14 cellular contexts compared by ENCODE assay signal in the genomic region with DNA sequence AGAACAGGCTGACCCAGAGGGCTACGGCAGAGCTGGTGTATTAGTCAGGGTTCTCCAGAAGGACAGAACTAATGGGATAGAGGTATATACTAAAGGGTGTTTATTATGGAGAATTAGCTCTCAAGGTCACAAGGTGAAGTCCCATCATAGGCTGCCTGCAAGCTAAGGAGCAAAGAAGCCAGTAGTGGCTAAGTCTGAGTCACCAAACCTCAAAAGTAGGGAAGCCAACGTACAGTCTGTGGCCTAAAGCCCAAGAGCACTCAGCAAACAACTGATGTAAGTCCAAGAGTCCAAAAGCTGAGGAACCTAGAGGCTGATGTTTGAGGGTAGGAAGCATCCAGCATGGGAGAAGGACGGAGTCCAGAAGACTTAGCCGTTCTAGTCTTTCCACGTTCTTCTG.
DNase-seq lines count a peak whose midpoint lies in the region; ATAC-seq, FAIRE-seq and TF ChIP-seq lines count a peak whose summit lies in the region.
"Had no signal": no experiment of that assay in that cellular context is flagged by ENCODE, and none has a peak within 500 bp of the region (broad histone marks: within the 10 kb centered on the region; RNA-seq: fewer than 3 reads in every experiment).

No MANE protein-coding gene starts in this region.

- H3K4me1 ChIP-seq in K562 (replicated peaks in 1 of 2; ENCODE audit: control insufficient read depth in 2 of 2, insufficient read depth in 2 of 2, low read length in 2 of 2) = peaks cover 0 to 8% of the 10 kb centered on the region in 2 experiments; a peak in 3 of 5 replicates
- H3K4me1 ChIP-seq in mesenchymal stem cell (ENCODE audit: control insufficient read depth, insufficient read depth, low read depth, low read length) = peaks cover 5% of the 10 kb centered on the region
- peaks cover 5% of the 10 kb centered on the region for H3K4me1 ChIP-seq in CD8-positive, alpha-beta memory T cell (ENCODE audit: insufficient read depth, low read length)

- peak; percentile 11 for DNase-seq in GM03348 (ENCODE audit: low spot score)
- DNase-seq in NB4 (ENCODE audit: low read depth) = peak; percentile 83
- DNase-seq in K562 (ENCODE audit: extremely low read depth in 1 of 4, low spot score in 3 of 4) = peak in 1 of 4 experiments; percentile 28
- DNase-seq in mesenchymal stem cell = peak; percentile 60
- no peak for DNase-seq in CD8-positive, alpha-beta memory T cell
- no peak for DNase-seq in amygdala (lab: John Stamatoyannopoulos, UW)
- DNase-seq in NCI-H2081 treated with DMSO at 0.1 percent for 48 hours (lab: John Stamatoyannopoulos, UW) = no peak
- DNase-seq: activated CD4-positive, CD25-positive, alpha-beta regulatory T cell; activated CD8-positive, alpha-beta memory T cell treated with anti-CD3 and anti-CD28 coated beads, Interleukin-2, amount 10 ng/mL, durations not matched to agents 7 days and 5 days; activated naive CD4-positive, alpha-beta T cell treated with Interleukin-2 at 50 U/mL for 16 hours; heart right ventricle; kidney glomerular epithelial cell; posterior cingulate gyrus had no signal

- 74% methylated on average over 5 of the region's 5 CpGs for WGBS in K562 (ENCODE audit: insufficient coverage, low coverage, missing lambda C conversion rate)
- WGBS in mesenchymal stem cell = 65% methylated on average over 5 of the region's 5 CpGs

- H4K8ac ChIP-seq in mesenchymal stem cell (ENCODE audit: low read length) = no peak overlapping the region

- H4K20me1 ChIP-seq in K562 (replicated peaks; ENCODE audit: control insufficient read depth, insufficient read depth, low read length) = no peaks in the 10 kb centered on the region

- no peaks in the 10 kb centered on the region for H3K27me3 ChIP-seq in K562 (ENCODE audit: control insufficient read depth in 2 of 2, insufficient read depth in 2 of 2, low read length in 2 of 2)
- H3K27me3 ChIP-seq in mesenchymal stem cell (ENCODE audit: control insufficient read depth in 1 of 2, insufficient read depth in 1 of 2, low read length in 2 of 2) = no peaks in the 10 kb centered on the region
- no peaks in the 10 kb centered on the region for H3K27me3 ChIP-seq in CD8-positive, alpha-beta memory T cell (ENCODE audit: insufficient read depth, low read length, poor library complexity, severe bottlenecking)
- H3K27me3 ChIP-seq: heart right ventricle had no signal

- TF ChIP-seq CTCF in NB4 (IDR thresholded peaks at IDR 0.05; ENCODE audit: low read depth, low read length) (no peak), K562 (IDR thresholded peaks at IDR 0.05 in 2 of 3, conservative IDR thresholded peaks at IDR 0.05 in 1 of 3; ENCODE audit: insufficient read depth in 2 of 3, low read depth in 1 of 3, low read length in 3 of 3) (no peak)

- no peaks in the 10 kb centered on the region for H3K9me3 ChIP-seq in K562 (replicated peaks; ENCODE audit: control insufficient read depth, insufficient read depth, low read depth, low read length)
- no peaks in the 10 kb centered on the region for H3K9me3 ChIP-seq in mesenchymal stem cell (ENCODE audit: control insufficient read depth, low read length)
- H3K9me3 ChIP-seq in CD8-positive, alpha-beta memory T cell (ENCODE audit: low read length) = no peaks in the 10 kb centered on the region

- no peak for TF ChIP-seq EP300 in K562 (IDR thresholded peaks at IDR 0.05; ENCODE audit: low read length)

- H3K27me3 Mint-ChIP-seq in CD8-positive, alpha-beta memory T cell = no peaks in the 10 kb centered on the region
- H3K27me3 Mint-ChIP-seq: activated CD8-positive, alpha-beta memory T cell treated with anti-CD3 and anti-CD28 coated beads, Interleukin-2, amount 10 ng/mL, durations not matched to agents 7 days and 5 days had no signal

- peak overlapping the region; percentile 26 for H2AK5ac ChIP-seq in mesenchymal stem cell (ENCODE audit: low read length, severe bottlenecking)

- no peak overlapping the region for H2BK15ac ChIP-seq in mesenchymal stem cell (ENCODE audit: low read depth, poor library complexity, severe bottlenecking)

- no peak overlapping the region for H3K23ac ChIP-seq in mesenchymal stem cell (ENCODE audit: low read length in 2 of 2)

- intact Hi-C loops in K562 (cut with micrococcal nuclease) = loop anchor here (5.0 to 10.0 kb wide), 4 partner anchors 164 to 391 kb away; no protein-coding TSS in a partner anchor

- H3K9me3 Mint-ChIP-seq in CD8-positive, alpha-beta memory T cell = no peaks in the 10 kb centered on the region

- no peak overlapping the region for H3K14ac ChIP-seq in mesenchymal stem cell (ENCODE audit: low read length in 2 of 2)

- H2BK5ac ChIP-seq in mesenchymal stem cell (ENCODE audit: low read depth, low read length, poor library complexity, severe bottlenecking) = no peak overlapping the region

- H3K4me3 Mint-ChIP-seq in CD8-positive, alpha-beta memory T cell = no peak overlapping the region
- H3K4me3 Mint-ChIP-seq: activated CD8-positive, alpha-beta memory T cell treated with anti-CD3 and anti-CD28 coated beads, Interleukin-2, amount 10 ng/mL, durations not matched to agents 7 days and 5 days had no signal

- no peak overlapping the region for H3K27ac Mint-ChIP-seq in CD8-positive, alpha-beta memory T cell
- H3K27ac Mint-ChIP-seq: activated CD8-positive, alpha-beta memory T cell treated with anti-CD3 and anti-CD28 coated beads, Interleukin-2, amount 10 ng/mL, durations not matched to agents 7 days and 5 days had no signal

- no peak for FAIRE-seq in K562 (lab: Jason Lieb, UNC)

- H3K79me1 ChIP-seq in mesenchymal stem cell (replicated peaks; ENCODE audit: low read length, poor library complexity, severe bottlenecking) = peaks cover 3% of the 10 kb centered on the region

- TF ChIP-seq RAD21 in K562 (CRISPR knock-in tag; conservative IDR thresholded peaks at IDR 0.05 in 1 of 2, IDR thresholded peaks at IDR 0.05 in 1 of 2) = no peak

- TF ChIP-seq POLR2A in NB4 (IDR thresholded peaks at IDR 0.05; ENCODE audit: extremely low read depth, insufficient read length) = no peak
- TF ChIP-seq POLR2A in K562 (conservative IDR thresholded peaks at IDR 0.05) = no peak

- no peak for ATAC-seq in K562
- no peak for ATAC-seq in HG02981 (IDR thresholded peaks at IDR 0.05; ENCODE audit: unreplicated experiment)
- ATAC-seq: activated CD8-positive, alpha-beta memory T cell treated with anti-CD3 and anti-CD28 coated beads, Interleukin-2, amount 10 ng/mL, durations not matched to agents 7 days and 5 days; heart right ventricle had no signal

- H3K4me3 ChIP-seq in NB4 (ENCODE audit: low read depth, low read length) (no peak overlapping the region), K562 (no peak overlapping the region), mesenchymal stem cell (ENCODE audit: insufficient read depth in 1 of 2, low read depth in 1 of 2, low read length in 2 of 2) (no peak overlapping the region)
- no peak overlapping the region for H3K4me3 ChIP-seq in CD8-positive, alpha-beta memory T cell (ENCODE audit: low read length)
- H3K4me3 ChIP-seq: heart right ventricle had no signal

- no peak overlapping the region for H3K9ac ChIP-seq in K562 (ENCODE audit: insufficient read depth in 1 of 2, low read depth in 2 of 2, low read length in 2 of 2)
- no peak overlapping the region for H3K9ac ChIP-seq in mesenchymal stem cell (ENCODE audit: low read length)

- H2AFZ ChIP-seq in K562 (ENCODE audit: low read depth, low read length) (no peak overlapping the region), mesenchymal stem cell (ENCODE audit: low read depth, low read length) (no peak overlapping the region)

- no TSS peak for BruUV-seq in K562 (replicated peaks; lab: Mats Ljungman, UMichigan)

- no peak overlapping the region for H2BK120ac ChIP-seq in mesenchymal stem cell (ENCODE audit: low read depth, low read length)

- no peaks in the 10 kb centered on the region for H3K9me1 ChIP-seq in K562 (ENCODE audit: control insufficient read depth, insufficient read depth, low read length)

- H3K36me3 ChIP-seq in K562 (ENCODE audit: control insufficient read depth, insufficient read depth, low read length) (no peaks in the 10 kb centered on the region), mesenchymal stem cell (ENCODE audit: control insufficient read depth in 1 of 2, insufficient read depth in 2 of 2, low read depth in 1 of 2, low read length in 2 of 2) (no peaks in the 10 kb centered on the region)
- H3K36me3 ChIP-seq in CD8-positive, alpha-beta memory T cell (ENCODE audit: insufficient read depth, low read length) = no peaks in the 10 kb centered on the region
- H3K36me3 ChIP-seq: heart right ventricle had no signal

- CTCF ChIA-PET in K562 (lab: Yijun Ruan, JAX; ENCODE audit: low intra/inter-chr PET ratio) = interaction anchor here (0.6 to 0.7 kb wide), 2 partner anchors 367 to 714 kb away, joined by 3 read pairs; no protein-coding TSS in a partner anchor
- CTCF ChIA-PET in CD8-positive, alpha-beta memory T cell (lab: Charles Lee) = interaction anchor here (1.1 kb wide), 1 partner anchor 22 kb away, joined by 3 read pairs; no protein-coding TSS in a partner anchor

- no peak overlapping the region for H3K27ac ChIP-seq in K562 (ENCODE audit: extremely low read depth, low read depth, low read length)
- no peak overlapping the region for H3K27ac ChIP-seq in mesenchymal stem cell (ENCODE audit: low read length, poor library complexity, severe bottlenecking)
- H3K27ac ChIP-seq in CD8-positive, alpha-beta memory T cell (ENCODE audit: low read depth, low read length) = no peak overlapping the region
- H3K27ac ChIP-seq: heart right ventricle had no signal

- no peak overlapping the region for H3K4me2 ChIP-seq in K562 (ENCODE audit: insufficient read depth, low read length)
- H3K4me2 ChIP-seq in mesenchymal stem cell (ENCODE audit: low read length, poor library complexity, severe bottlenecking) = no peak overlapping the region

- no peak overlapping the region for H4K91ac ChIP-seq in mesenchymal stem cell (ENCODE audit: low read length)

- H3K79me2 ChIP-seq in K562 (ENCODE audit: control insufficient read depth, insufficient read depth, low read length) = no peaks in the 10 kb centered on the region

- peaks cover 0 to 4% (median 2%) of the 10 kb centered on the region in 3 donors for H3K36me3 Mint-ChIP-seq in CD8-positive, alpha-beta memory T cell
- H3K36me3 Mint-ChIP-seq: activated CD8-positive, alpha-beta memory T cell treated with anti-CD3 and anti-CD28 coated beads, Interleukin-2, amount 10 ng/mL, durations not matched to agents 7 days and 5 days had no signal

- H3K4me1 Mint-ChIP-seq in CD8-positive, alpha-beta memory T cell = peaks cover 1 to 12% (median 4%) of the 10 kb centered on the region in 3 donors

- no peak overlapping the region for H3K18ac ChIP-seq in mesenchymal stem cell (ENCODE audit: low read depth in 1 of 2, low read length in 2 of 2)

- in situ Hi-C loops in K562 (cut with MboI) = no loop called here

- no peak overlapping the region for H2BK12ac ChIP-seq in mesenchymal stem cell (ENCODE audit: low read length in 2 of 2)

- POLR2A ChIA-PET in K562 (lab: Yijun Ruan, JAX) = interaction anchor here (0.6 to 1.1 kb wide), 3 partner anchors 9 to 309 kb away, joined by 3 to 4 read pairs (median 3); no protein-coding TSS in a partner anchor
- POLR2A ChIA-PET in CD8-positive, alpha-beta memory T cell (lab: Charles Lee) = no interaction called here

- H3K4ac ChIP-seq in mesenchymal stem cell (ENCODE audit: low read depth in 1 of 2, low read length in 2 of 2) = no peak overlapping the region

TF ChIP-seq in K562, 482 proteins besides CTCF, POLR2A, EP300 and RAD21:
- no peak for TF ChIP-seq CBFB (CRISPR knock-in tag; IDR thresholded peaks at IDR 0.05)
- TF ChIP-seq FOSL1 (tag; conservative IDR thresholded peaks at IDR 0.05) = peak; percentile 71

Comparison
In these comparisons a context has a peak if more than half of its experiments do, and no peak if none do; other contexts are left out.
1. DNase-seq: peak in GM03348 (single experiment), NB4 (single experiment) and mesenchymal stem cell (single experiment); none in CD8-positive, alpha-beta memory T cell (0 of 5), amygdala (0 of 56) and NCI-H2081 treated with DMSO at 0.1 percent for 48 hours (single experiment).